ENCODE assay signal across 23 cellular contexts in the genomic region with DNA sequence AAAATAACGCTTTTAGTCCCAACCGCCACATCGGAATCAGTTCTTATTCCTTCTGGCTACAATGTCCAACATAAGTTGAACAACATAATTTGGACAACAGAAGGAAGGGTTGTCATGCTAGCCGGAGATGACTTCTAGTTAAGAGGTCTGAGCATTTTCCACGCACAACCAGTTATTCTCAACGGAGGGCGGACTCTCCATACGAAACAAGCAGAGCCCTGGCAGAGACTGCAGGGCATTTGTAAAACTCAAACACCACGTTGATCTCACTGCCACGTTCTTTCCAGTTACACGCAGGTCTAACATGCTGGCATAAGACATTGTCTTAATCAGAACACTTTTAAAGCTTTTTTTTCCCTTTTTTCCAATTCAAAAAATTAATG. TPM values are rescaled to one million over a fixed set of nuclear protein-coding genes. Genes with fewer than 3 reads are reported as not detected.
DNase-seq lines count a peak whose midpoint lies in the region; ATAC-seq and TF ChIP-seq lines count a peak whose summit lies in the region.
"Had no signal": no experiment of that assay in that cellular context is flagged by ENCODE, and none has a peak within 500 bp of the region (broad histone marks: within the 10 kb centered on the region; RNA-seq: fewer than 3 reads in every experiment).

No MANE protein-coding gene starts in this region.

- H3K27me3 Mint-ChIP-seq in activated CD4-positive, alpha-beta T cell treated with anti-CD3 and anti-CD28 coated beads for 36 hours = no peaks in the 10 kb centered on the region
- H3K27me3 Mint-ChIP-seq: B cell; CD4-positive, CD25-positive, alpha-beta regulatory T cell had no signal

- DNase-seq in SJCRH30 = no peak
- peak; percentile 14 for DNase-seq in mesenteric fat pad (ENCODE audit: low spot score)
- no peak for DNase-seq in NCI-H1436 (lab: John Stamatoyannopoulos, UW)
- DNase-seq in activated CD4-positive, alpha-beta T cell treated with anti-CD3 and anti-CD28 coated beads for 36 hours = no peak
- DNase-seq in upper lobe of right lung = no peak
- DNase-seq: CD4-positive, CD25-positive, alpha-beta regulatory T cell; DMS153; GM23248; H9; MV-4-11; NCI-H1694; NCI-H2081 treated with DMSO at 0.1 percent for 48 hours; NCI-H446; NCI-H524 treated with DMSO at 0.1 percent for 48 hours; NCI-H82; NK-92 treated with Interleukin-12 subunit alpha and Interleukin-12 subunit beta, amount 100 ng/mL, for 24 hours; PC-3; SW 1271 had no signal

- H3K36me3 Mint-ChIP-seq in activated CD4-positive, alpha-beta T cell treated with anti-CD3 and anti-CD28 coated beads for 36 hours (ENCODE audit: low read depth) = peaks cover 25% of the 10 kb centered on the region

- POLR2A ChIA-PET in activated CD4-positive, alpha-beta T cell treated with anti-CD3 and anti-CD28 coated beads for 36 hours (lab: Charles Lee) = no interaction called here

- no peaks in the 10 kb centered on the region for H3K9me3 ChIP-seq in BLaER1
- no peaks in the 10 kb centered on the region for H3K9me3 ChIP-seq in BLaER1 treated with 17β-estradiol and CSF1 and Interleukin-3, amounts not matched to agents 10 nM and 100 nM (replicated peaks in 1 of 11)
- no peaks in the 10 kb centered on the region for H3K9me3 ChIP-seq in SJCRH30 (replicated peaks)
- no peaks in the 10 kb centered on the region for H3K9me3 ChIP-seq in upper lobe of right lung

- CTCF ChIA-PET in activated CD4-positive, alpha-beta T cell treated with anti-CD3 and anti-CD28 coated beads for 36 hours (lab: Charles Lee) = no interaction called here

- no peaks in the 10 kb centered on the region for H3K9me3 Mint-ChIP-seq in activated CD4-positive, alpha-beta T cell treated with anti-CD3 and anti-CD28 coated beads for 36 hours (ENCODE audit: low read depth)
- H3K9me3 Mint-ChIP-seq: CD4-positive, CD25-positive, alpha-beta regulatory T cell; H9 had no signal

- peak overlapping the region; percentile 89 for H3K4me2 ChIP-seq in BLaER1
- peak overlapping the region; percentile 82 to 95 (median 90) for H3K4me2 ChIP-seq in BLaER1 treated with 17β-estradiol and CSF1 and Interleukin-3, amounts not matched to agents 10 nM and 100 nM

- H3K4me1 ChIP-seq in BLaER1 = peaks cover 63% of the 10 kb centered on the region
- H3K4me1 ChIP-seq in BLaER1 treated with 17β-estradiol and CSF1 and Interleukin-3, amounts not matched to agents 10 nM and 100 nM = peaks cover 55 to 97% (median 76%) of the 10 kb centered on the region in 10 experiments
- H3K4me1 ChIP-seq in SJCRH30 = peaks cover 30% of the 10 kb centered on the region
- H3K4me1 ChIP-seq in upper lobe of right lung = peaks cover 8% of the 10 kb centered on the region

- H3K4me3 ChIP-seq in BLaER1 (no peak overlapping the region), SJCRH30 (no peak overlapping the region), upper lobe of right lung (no peak overlapping the region)
- peak overlapping the region in 5 of 10 experiments; percentile 33 to 51 (median 45); a peak in 6 of 20 replicates for H3K4me3 ChIP-seq in BLaER1 treated with 17β-estradiol and CSF1 and Interleukin-3, amounts not matched to agents 10 nM and 100 nM
- H3K4me3 ChIP-seq: GM23248, K562 had no signal

- no peak overlapping the region for H3K4me3 Mint-ChIP-seq in activated CD4-positive, alpha-beta T cell treated with anti-CD3 and anti-CD28 coated beads for 36 hours
- H3K4me3 Mint-ChIP-seq: CD4-positive, CD25-positive, alpha-beta regulatory T cell; H9 had no signal

- H3K9ac ChIP-seq in BLaER1 = no peak overlapping the region; the same call in 1 of the 2 replicates
- H3K9ac ChIP-seq in BLaER1 treated with 17β-estradiol and CSF1 and Interleukin-3, amounts not matched to agents 10 nM and 100 nM = peak overlapping the region in 9 of 11 experiments; percentile 74 to 87 (median 83); a peak in 17 of 22 replicates
- H3K9ac ChIP-seq: GM23248 had no signal

- no peak overlapping the region for H3K27ac Mint-ChIP-seq in activated CD4-positive, alpha-beta T cell treated with anti-CD3 and anti-CD28 coated beads for 36 hours

- ATAC-seq in GM21515 (IDR thresholded peaks at IDR 0.05; ENCODE audit: unreplicated experiment) = no peak
- no peak for ATAC-seq in activated CD4-positive, alpha-beta T cell treated with anti-CD3 and anti-CD28 coated beads for 36 hours
- no peak for ATAC-seq in upper lobe of right lung
- ATAC-seq: K562, PC-3 had no signal

- no peaks in the 10 kb centered on the region for H3K4me1 Mint-ChIP-seq in activated CD4-positive, alpha-beta T cell treated with anti-CD3 and anti-CD28 coated beads for 36 hours
- H3K4me1 Mint-ChIP-seq: H9 had no signal

- peaks cover 33% of the 10 kb centered on the region for H3K36me3 ChIP-seq in BLaER1
- peaks cover 23 to 58% (median 43%) of the 10 kb centered on the region in 11 experiments for H3K36me3 ChIP-seq in BLaER1 treated with 17β-estradiol and CSF1 and Interleukin-3, amounts not matched to agents 10 nM and 100 nM
- H3K36me3 ChIP-seq in SJCRH30 = peaks cover 36% of the 10 kb centered on the region
- peaks cover 59% of the 10 kb centered on the region for H3K36me3 ChIP-seq in upper lobe of right lung

- H4K20me1 ChIP-seq in BLaER1 = 0 out of 2 replicates have a peak, but pooled peaks cover 4% of the 10 kb centered on the region
- H4K20me1 ChIP-seq in BLaER1 treated with 17β-estradiol and CSF1 and Interleukin-3, amounts not matched to agents 10 nM and 100 nM = peaks cover 0 to 8% (median 0%) of the 10 kb centered on the region in 11 experiments; a peak in 2 of 22 replicates

- H3K27ac ChIP-seq in BLaER1 (peak overlapping the region; percentile 85; the same call in 1 of the 2 replicates), SJCRH30 (peak overlapping the region; percentile 35; the same call in 1 of the 2 replicates), upper lobe of right lung (no peak overlapping the region)
- H3K27ac ChIP-seq in BLaER1 treated with 17β-estradiol and CSF1 and Interleukin-3, amounts not matched to agents 10 nM and 100 nM = peak overlapping the region in 10 of 11 experiments; percentile 74 to 97 (median 94); a peak in 18 of 22 replicates
- H3K27ac ChIP-seq: GM23248 had no signal

- intact Hi-C loops in activated CD4-positive, alpha-beta T cell treated with anti-CD3 and anti-CD28 coated beads for 36 hours (cut with DNase I, micrococcal nuclease) = no loop called here
- intact Hi-C loops in upper lobe of right lung (cut with DNase I) = no loop called here

- no peak for TF ChIP-seq CTCF in upper lobe of right lung (IDR thresholded peaks at IDR 0.05)

- H3K27me3 ChIP-seq in BLaER1 = no peaks in the 10 kb centered on the region
- H3K27me3 ChIP-seq in BLaER1 treated with 17β-estradiol and CSF1 and Interleukin-3, amounts not matched to agents 10 nM and 100 nM = no peaks in the 10 kb centered on the region
- no peaks in the 10 kb centered on the region for H3K27me3 ChIP-seq in SJCRH30
- no peaks in the 10 kb centered on the region for H3K27me3 ChIP-seq in upper lobe of right lung

RNA-seq across cellular contexts. Expression of a gene that starts 38.3 kb away (rescaled TPM):
- 21.4 and 25.9 TPM in 2 replicates for total RNA-seq in SJCRH30 (2014; rRNA removed; shearing (Covaris generic))
- total RNA-seq in mesenteric fat pad = 21.7 TPM
- 10 to 100 TPM; 12.1 to 15.3 TPM for total RNA-seq in activated CD4-positive, alpha-beta T cell treated with anti-CD3 and anti-CD28 coated beads for 36 hours
- total RNA-seq in upper lobe of right lung = 24.6 TPM

RNA-seq across cellular contexts. Expression of a gene that starts 55.8 kb away (rescaled TPM):
- total RNA-seq in SJCRH30 (2014; rRNA removed; shearing (Covaris generic)) = 113 and 127 TPM in 2 replicates
- total RNA-seq in mesenteric fat pad (66.4 TPM), upper lobe of right lung (42.3 TPM)
- total RNA-seq in activated CD4-positive, alpha-beta T cell treated with anti-CD3 and anti-CD28 coated beads for 36 hours = 100 to 1,000 TPM; 159 to 175 TPM
